In the genomic region with DNA sequence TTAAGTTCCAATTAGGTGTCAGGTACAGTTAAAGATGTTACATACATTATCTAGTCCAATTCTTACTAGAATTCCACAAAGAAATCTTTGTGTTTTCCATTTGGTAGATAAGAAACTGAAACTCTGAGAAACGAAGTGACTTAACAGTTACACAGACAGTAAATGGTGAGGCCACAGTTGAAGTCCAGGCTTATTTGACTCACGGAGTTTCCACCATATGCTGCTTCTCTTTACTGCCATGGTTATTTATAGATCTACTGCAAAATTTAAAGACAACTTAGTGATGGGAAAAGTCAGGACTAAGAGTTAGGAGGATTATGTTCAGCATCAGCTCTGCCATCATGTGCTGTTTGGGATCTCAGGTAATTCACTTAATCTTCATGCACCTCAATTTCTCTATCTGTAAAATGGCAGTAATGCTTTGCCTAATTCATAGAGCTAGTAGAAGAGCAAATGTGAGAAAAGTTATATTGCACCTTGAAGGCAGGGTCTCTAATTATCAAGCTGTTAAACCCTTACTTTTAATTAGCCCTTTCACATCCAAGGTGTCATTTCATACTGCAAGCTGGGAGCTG, we compare ENCODE assay signal across 16 cellular contexts. TPM values are rescaled to one million over a fixed set of nuclear protein-coding genes. Genes with fewer than 3 reads are reported as not detected.
DNase-seq lines count a peak whose midpoint lies in the region; ATAC-seq and FAIRE-seq lines count a peak whose summit lies in the region.
"Had no signal": no experiment of that assay in that cellular context is flagged by ENCODE, and none has a peak within 500 bp of the region (broad histone marks: within the 10 kb centered on the region; RNA-seq: fewer than 3 reads in every experiment).

No MANE protein-coding gene starts in this region.

- no peaks in the 10 kb centered on the region for H3K27me3 Mint-ChIP-seq in activated CD4-positive, alpha-beta memory T cell treated with anti-CD3 and anti-CD28 coated beads for 36 hours
- H3K27me3 Mint-ChIP-seq in activated CD4-positive, alpha-beta memory T cell treated with anti-CD3 and anti-CD28 coated beads, Interleukin-2, amount 10 ng/mL, durations not matched to agents 7 days and 5 days = no peaks in the 10 kb centered on the region
- H3K27me3 Mint-ChIP-seq in stimulated activated memory B cell treated with anti-CD40 and anti-IgM and Interleukin-4, amounts not matched to agents 10 μg/mL and 1 μg/mL and 100 μg/mL, for 72 hours = no peaks in the 10 kb centered on the region
- H3K27me3 Mint-ChIP-seq: activated B cell treated with CpG ODN at 0.5 μM for 24 hours, type B pancreatic cell had no signal

- ATAC-seq in HG02759 (IDR thresholded peaks at IDR 0.05; ENCODE audit: unreplicated experiment) (peak; percentile 52), HG02763 (IDR thresholded peaks at IDR 0.05; ENCODE audit: unreplicated experiment) (no peak)
- ATAC-seq in stimulated activated memory B cell treated with anti-CD40 and anti-IgM and Interleukin-4, amounts not matched to agents 10 μg/mL and 1 μg/mL and 100 μg/mL, for 72 hours = peak; percentile 63
- ATAC-seq: lower lobe of right lung had no signal

- FAIRE-seq in urothelium cell line (lab: Jason Lieb, UNC) = no peak

- H3K27ac Mint-ChIP-seq in activated CD4-positive, alpha-beta memory T cell treated with anti-CD3 and anti-CD28 coated beads for 36 hours = peak overlapping the region; percentile 5
- no peak overlapping the region for H3K27ac Mint-ChIP-seq in activated CD4-positive, alpha-beta memory T cell treated with anti-CD3 and anti-CD28 coated beads, Interleukin-2, amount 10 ng/mL, durations not matched to agents 7 days and 5 days
- peak overlapping the region; percentile 78 for H3K27ac Mint-ChIP-seq in stimulated activated memory B cell treated with anti-CD40 and anti-IgM and Interleukin-4, amounts not matched to agents 10 μg/mL and 1 μg/mL and 100 μg/mL, for 72 hours
- H3K27ac Mint-ChIP-seq: activated B cell treated with CpG ODN at 0.5 μM for 24 hours, CD14-positive monocyte, H9, type B pancreatic cell had no signal

- intact Hi-C loops in activated CD4-positive, alpha-beta memory T cell treated with anti-CD3 and anti-CD28 coated beads for 36 hours (cut with micrococcal nuclease) = loop anchor here (2.0 kb wide), 3 partner anchors 17 to 37 kb away; a partner anchor contains a TSS

- H3K4me3 Mint-ChIP-seq in activated CD4-positive, alpha-beta memory T cell treated with anti-CD3 and anti-CD28 coated beads for 36 hours = no peak overlapping the region
- H3K4me3 Mint-ChIP-seq in activated CD4-positive, alpha-beta memory T cell treated with anti-CD3 and anti-CD28 coated beads, Interleukin-2, amount 10 ng/mL, durations not matched to agents 7 days and 5 days = no peak overlapping the region
- H3K4me3 Mint-ChIP-seq in stimulated activated memory B cell treated with anti-CD40 and anti-IgM and Interleukin-4, amounts not matched to agents 10 μg/mL and 1 μg/mL and 100 μg/mL, for 72 hours = peak overlapping the region; percentile 19
- H3K4me3 Mint-ChIP-seq: activated B cell treated with CpG ODN at 0.5 μM for 24 hours, CD14-positive monocyte, H9, type B pancreatic cell had no signal

- H3K36me3 Mint-ChIP-seq in activated CD4-positive, alpha-beta memory T cell treated with anti-CD3 and anti-CD28 coated beads for 36 hours = no peaks in the 10 kb centered on the region
- H3K36me3 Mint-ChIP-seq in activated CD4-positive, alpha-beta memory T cell treated with anti-CD3 and anti-CD28 coated beads, Interleukin-2, amount 10 ng/mL, durations not matched to agents 7 days and 5 days (ENCODE audit: low read depth) = peaks cover 3% of the 10 kb centered on the region
- peaks cover 33% of the 10 kb centered on the region for H3K36me3 Mint-ChIP-seq in stimulated activated memory B cell treated with anti-CD40 and anti-IgM and Interleukin-4, amounts not matched to agents 10 μg/mL and 1 μg/mL and 100 μg/mL, for 72 hours
- H3K36me3 Mint-ChIP-seq: CD14-positive monocyte, type B pancreatic cell had no signal

- H3K9me3 Mint-ChIP-seq in activated CD4-positive, alpha-beta memory T cell treated with anti-CD3 and anti-CD28 coated beads for 36 hours = no peaks in the 10 kb centered on the region
- peaks cover 11% of the 10 kb centered on the region for H3K9me3 Mint-ChIP-seq in activated CD4-positive, alpha-beta memory T cell treated with anti-CD3 and anti-CD28 coated beads, Interleukin-2, amount 10 ng/mL, durations not matched to agents 7 days and 5 days
- no peaks in the 10 kb centered on the region for H3K9me3 Mint-ChIP-seq in stimulated activated memory B cell treated with anti-CD40 and anti-IgM and Interleukin-4, amounts not matched to agents 10 μg/mL and 1 μg/mL and 100 μg/mL, for 72 hours
- H3K9me3 Mint-ChIP-seq: activated B cell treated with CpG ODN at 0.5 μM for 24 hours, CD14-positive monocyte, H9, type B pancreatic cell had no signal

- CTCF ChIA-PET in activated CD4-positive, alpha-beta memory T cell treated with anti-CD3 and anti-CD28 coated beads for 36 hours (lab: Charles Lee) = interaction anchor here (0.8 to 1.1 kb wide), 2 partner anchors 9 to 166 kb away, joined by 3 read pairs; no protein-coding TSS in a partner anchor
- CTCF ChIA-PET in activated CD4-positive, alpha-beta memory T cell treated with anti-CD3 and anti-CD28 coated beads, Interleukin-2, amount 10 ng/mL, durations not matched to agents 7 days and 5 days (lab: Charles Lee) = no interaction called here

- no peak for DNase-seq in activated CD4-positive, alpha-beta memory T cell treated with anti-CD3 and anti-CD28 coated beads for 36 hours
- DNase-seq in activated CD4-positive, alpha-beta memory T cell treated with anti-CD3 and anti-CD28 coated beads, Interleukin-2, amount 10 ng/mL, durations not matched to agents 7 days and 5 days = no peak
- DNase-seq in NOMO-1 treated with DMSO at 0.1 percent for 48 hours (lab: John Stamatoyannopoulos, UW; ENCODE audit: unreplicated experiment) = peak; percentile 57
- no peak for DNase-seq in NCI-H1417 treated with DMSO at 0.1 percent for 48 hours (lab: John Stamatoyannopoulos, UW)
- DNase-seq in urothelium cell line (ENCODE audit: low spot score) = no peak
- DNase-seq: activated B cell treated with CpG ODN at 0.5 μM for 24 hours; effector memory CD4-positive, alpha-beta T cell; H9; lower lobe of right lung; NCI-H1105; posterior cingulate gyrus had no signal

- POLR2A ChIA-PET in activated CD4-positive, alpha-beta memory T cell treated with anti-CD3 and anti-CD28 coated beads for 36 hours (lab: Charles Lee) = interaction anchor here (1.1 kb wide), 1 partner anchor 8 kb away, joined by 3 read pairs; no protein-coding TSS in a partner anchor
- POLR2A ChIA-PET in activated CD4-positive, alpha-beta memory T cell treated with anti-CD3 and anti-CD28 coated beads, Interleukin-2, amount 10 ng/mL, durations not matched to agents 7 days and 5 days (lab: Charles Lee) = interaction anchor here (1.5 kb wide), 1 partner anchor 10 kb away, joined by 3 read pairs; no protein-coding TSS in a partner anchor

- H3K4me1 Mint-ChIP-seq in activated CD4-positive, alpha-beta memory T cell treated with anti-CD3 and anti-CD28 coated beads for 36 hours (ENCODE audit: low read depth) = peaks cover 14% of the 10 kb centered on the region
- peaks cover 14% of the 10 kb centered on the region for H3K4me1 Mint-ChIP-seq in activated CD4-positive, alpha-beta memory T cell treated with anti-CD3 and anti-CD28 coated beads, Interleukin-2, amount 10 ng/mL, durations not matched to agents 7 days and 5 days
- H3K4me1 Mint-ChIP-seq in stimulated activated memory B cell treated with anti-CD40 and anti-IgM and Interleukin-4, amounts not matched to agents 10 μg/mL and 1 μg/mL and 100 μg/mL, for 72 hours = peaks cover 51% of the 10 kb centered on the region

RNA-seq across cellular contexts. Expression of a gene that starts 26.2 kb away (rescaled TPM):
- total RNA-seq in activated CD4-positive, alpha-beta memory T cell treated with anti-CD3 and anti-CD28 coated beads for 36 hours = 10 to 100 TPM; 47.5 to 48.4 TPM
- 10 to 100 TPM; 87.1 to 91.0 TPM for total RNA-seq in activated CD4-positive, alpha-beta memory T cell treated with anti-CD3 and anti-CD28 coated beads, Interleukin-2, amount 10 ng/mL, durations not matched to agents 7 days and 5 days
